18 cellular contexts compared by ENCODE assay signal in the genomic region with DNA sequence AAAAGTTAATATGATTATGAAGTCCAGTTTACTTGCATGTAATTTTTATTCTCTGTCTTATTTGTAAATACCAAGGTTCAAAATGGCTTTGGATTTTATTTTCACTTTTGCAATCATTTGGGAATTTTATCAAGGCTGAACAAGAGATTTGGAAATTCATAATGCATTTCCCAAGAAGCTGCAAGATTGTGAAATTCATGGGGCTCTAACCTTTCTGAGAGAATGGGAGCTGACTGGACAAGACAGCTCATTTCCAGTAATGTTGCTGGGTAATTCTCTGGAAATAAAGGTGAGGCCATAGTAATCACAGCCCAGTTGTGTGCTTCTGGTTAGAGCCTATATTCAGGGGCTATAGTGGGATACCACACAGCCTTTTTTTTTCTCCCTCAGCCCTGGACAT. TPM values are rescaled to one million over a fixed set of nuclear protein-coding genes. Genes with fewer than 3 reads are reported as not detected.
DNase-seq lines count a peak whose midpoint lies in the region; ATAC-seq, FAIRE-seq and TF ChIP-seq lines count a peak whose summit lies in the region.
"Had no signal": no experiment of that assay in that cellular context is flagged by ENCODE, and none has a peak within 500 bp of the region (broad histone marks: within the 10 kb centered on the region; RNA-seq: fewer than 3 reads in every experiment).

No MANE protein-coding gene starts in this region.

- H3K36me3 Mint-ChIP-seq in type B pancreatic cell = no peaks in the 10 kb centered on the region
- H3K36me3 Mint-ChIP-seq: activated naive CD4-positive, alpha-beta T cell treated with anti-CD3 and anti-CD28 coated beads, Interleukin-2, amount 50 U/mL, for 24 hours; CD4-positive, alpha-beta memory T cell had no signal

- no peak for FAIRE-seq in bronchial epithelial cell (lab: Jason Lieb, UNC)
- FAIRE-seq: frontal cortex, islet of Langerhans had no signal

- H3K4me3 ChIP-seq in bronchial epithelial cell (ENCODE audit: low read depth, low read length) = no peak overlapping the region
- no peak overlapping the region for H3K4me3 ChIP-seq in smooth muscle cell
- H3K4me3 ChIP-seq: MG63 had no signal

- H2AFZ ChIP-seq in smooth muscle cell (ENCODE audit: low read depth) = peak overlapping the region; percentile 4

- DNase-seq in GM04504 (ENCODE audit: low read depth) (peak; percentile 76), bronchial epithelial cell (ENCODE audit: low read depth) (peak; percentile 94), iris pigment epithelial cell (ENCODE audit: low read depth) (peak; percentile 86), smooth muscle cell (lab: John Stamatoyannopoulos, UW; ENCODE audit: unreplicated experiment) (no peak), DMS153 (lab: John Stamatoyannopoulos, UW) (no peak), type B pancreatic cell (ENCODE audit: extremely low spot score, unreplicated experiment) (no peak), COLO829 (ENCODE audit: low spot score) (no peak)
- DNase-seq: activated CD8-positive, alpha-beta memory T cell treated with anti-CD3 and anti-CD28 coated beads, Interleukin-2, amount 10 ng/mL, durations not matched to agents 7 days and 5 days; CD4-positive, alpha-beta memory T cell; H9; MG63; NCI-H2171 treated with DMSO at 0.1 percent for 48 hours; stimulated activated naive CD4-positive, alpha-beta T cell had no signal

- no peaks in the 10 kb centered on the region for H3K79me2 ChIP-seq in smooth muscle cell (ENCODE audit: low read depth)

- H4K20me1 ChIP-seq in smooth muscle cell (ENCODE audit: low read depth) = no peaks in the 10 kb centered on the region

- no peaks in the 10 kb centered on the region for H3K4me1 ChIP-seq in smooth muscle cell (ENCODE audit: low read depth)

- H3K4me3 Mint-ChIP-seq in type B pancreatic cell = no peak overlapping the region
- H3K4me3 Mint-ChIP-seq: activated CD8-positive, alpha-beta memory T cell treated with anti-CD3 and anti-CD28 coated beads, Interleukin-2, amount 10 ng/mL, durations not matched to agents 7 days and 5 days; activated naive CD4-positive, alpha-beta T cell treated with anti-CD3 and anti-CD28 coated beads, Interleukin-2, amount 50 U/mL, for 24 hours; CD4-positive, alpha-beta memory T cell; H9 had no signal

- no peaks in the 10 kb centered on the region for H3K9me3 ChIP-seq in smooth muscle cell (replicated peaks; ENCODE audit: low read depth)
- H3K9me3 ChIP-seq: MG63 had no signal

- no peaks in the 10 kb centered on the region for H3K27me3 Mint-ChIP-seq in type B pancreatic cell
- H3K27me3 Mint-ChIP-seq: activated CD8-positive, alpha-beta memory T cell treated with anti-CD3 and anti-CD28 coated beads, Interleukin-2, amount 10 ng/mL, durations not matched to agents 7 days and 5 days; activated naive CD4-positive, alpha-beta T cell treated with anti-CD3 and anti-CD28 coated beads, Interleukin-2, amount 50 U/mL, for 24 hours; CD4-positive, alpha-beta memory T cell had no signal

- no peak overlapping the region for H3K27ac Mint-ChIP-seq in type B pancreatic cell
- H3K27ac Mint-ChIP-seq: activated CD8-positive, alpha-beta memory T cell treated with anti-CD3 and anti-CD28 coated beads, Interleukin-2, amount 10 ng/mL, durations not matched to agents 7 days and 5 days; activated naive CD4-positive, alpha-beta T cell treated with anti-CD3 and anti-CD28 coated beads, Interleukin-2, amount 50 U/mL, for 24 hours; CD4-positive, alpha-beta memory T cell; H9 had no signal

- H3K27me3 ChIP-seq in bronchial epithelial cell (ENCODE audit: control insufficient read depth, insufficient read depth, low read length) (no peaks in the 10 kb centered on the region), smooth muscle cell (ENCODE audit: low read depth) (no peaks in the 10 kb centered on the region)
- H3K27me3 ChIP-seq: MG63 had no signal

- TF ChIP-seq CTCF in bronchial epithelial cell (IDR thresholded peaks at IDR 0.05; ENCODE audit: insufficient read depth, low read length, severe bottlenecking) = no peak
- TF ChIP-seq CTCF in smooth muscle cell (IDR thresholded peaks at IDR 0.05; ENCODE audit: borderline replicate concordance, insufficient read depth, poor library complexity, severe bottlenecking) = no peak
- no peak for TF ChIP-seq CTCF in type B pancreatic cell (conservative IDR thresholded peaks at IDR 0.05)

- no peak overlapping the region for H3K4me2 ChIP-seq in smooth muscle cell

- ATAC-seq in GM21825 (IDR thresholded peaks at IDR 0.05; ENCODE audit: unreplicated experiment) = no peak
- ATAC-seq: activated CD8-positive, alpha-beta memory T cell treated with anti-CD3 and anti-CD28 coated beads, Interleukin-2, amount 10 ng/mL, durations not matched to agents 7 days and 5 days had no signal

- H3K27ac ChIP-seq in smooth muscle cell (ENCODE audit: low read depth) = no peak overlapping the region
- H3K27ac ChIP-seq: VCaP had no signal

- H3K4me1 Mint-ChIP-seq in type B pancreatic cell (ENCODE audit: unreplicated experiment) = no peaks in the 10 kb centered on the region
- H3K4me1 Mint-ChIP-seq: H9 had no signal

- H3F3A ChIP-seq in smooth muscle cell (ENCODE audit: low read depth) = no peaks in the 10 kb centered on the region

- H3K36me3 ChIP-seq in bronchial epithelial cell (ENCODE audit: control insufficient read depth, insufficient read depth, low read length) (no peaks in the 10 kb centered on the region), smooth muscle cell (ENCODE audit: low read depth) (no peaks in the 10 kb centered on the region)
- H3K36me3 ChIP-seq: MG63 had no signal

- H3K9ac ChIP-seq in smooth muscle cell (ENCODE audit: low read depth) = no peak overlapping the region

- H3K9me3 Mint-ChIP-seq in type B pancreatic cell = no peaks in the 10 kb centered on the region
- H3K9me3 Mint-ChIP-seq: activated naive CD4-positive, alpha-beta T cell treated with anti-CD3 and anti-CD28 coated beads, Interleukin-2, amount 50 U/mL, for 24 hours had no signal

RNA-seq across cellular contexts. Expression of a gene that starts 21.5 kb away (rescaled TPM):
- total RNA-seq in bronchial epithelial cell (45.5 and 70.0 TPM in 2 replicates), smooth muscle cell (38.3 and 44.9 TPM in 2 replicates), type B pancreatic cell (ENCODE audit: low replicate concordance) (15.3 and 22.5 TPM in 2 replicates)
- polyA plus RNA-seq in smooth muscle cell = 7.8 and 20.4 TPM in 2 replicates

Comparison
In these comparisons a context has a peak if more than half of its experiments do, and no peak if none do; other contexts are left out.
1. DNase-seq: peak in GM04504 (single experiment), bronchial epithelial cell (single experiment) and iris pigment epithelial cell (single experiment); none in smooth muscle cell (single experiment), DMS153 (single experiment), type B pancreatic cell (single experiment) and COLO829 (single experiment).